10 cellular contexts compared by ENCODE assay signal in genomic region chr9:128082173-128082572, GRCh38. TPM values are rescaled to one million over a fixed set of nuclear protein-coding genes. Genes with fewer than 3 reads are reported as not detected.
DNase-seq lines count a peak whose midpoint lies in the region; ATAC-seq and TF ChIP-seq lines count a peak whose summit lies in the region.
"Had no signal": no experiment of that assay in that cellular context is flagged by ENCODE, and none has a peak within 500 bp of the region (broad histone marks: within the 10 kb centered on the region; RNA-seq: fewer than 3 reads in every experiment).

No MANE protein-coding gene starts in this region.

- DNase-seq in IMR-90 (no peak), immature natural killer cell (no peak), mucosa of gallbladder (ENCODE audit: low spot score) (no peak), globus pallidus (ENCODE audit: low spot score) (no peak), germinal center (ENCODE audit: low spot score) (no peak), GOT3 (lab: John Stamatoyannopoulos, UW) (no peak)

- H3K79me1 ChIP-seq in IMR-90 (ENCODE audit: low read depth in 1 of 2, low read length in 2 of 2), result peaks cover 5 to 67% of the 10 kb centered on the region in 2 experiments

- H3K36me3 Mint-ChIP-seq in activated naive CD8-positive, alpha-beta T cell, result no peaks in the 10 kb centered on the region
- H3K36me3 Mint-ChIP-seq in immature natural killer cell, result peaks cover 0 to 7% (median 4%) of the 10 kb centered on the region in 3 donors

- peak overlapping the region; percentile 5 for H2BK5ac ChIP-seq in IMR-90 (ENCODE audit: low read depth, low read length, poor library complexity, severe bottlenecking)

- H3K27ac ChIP-seq in IMR-90 (ENCODE audit: insufficient read depth, low read length), result peak overlapping the region; percentile 92; the same call in 1 of the 2 replicates
- peak overlapping the region; percentile 50 for H3K27ac ChIP-seq in stomach smooth muscle (ENCODE audit: low read length)
- H3K27ac ChIP-seq: SJSA1 had no signal

- H3K9me3 ChIP-seq in IMR-90 (ENCODE audit: control insufficient read depth, insufficient read depth, low read length) (no peaks in the 10 kb centered on the region), stomach smooth muscle (ENCODE audit: control insufficient read depth in 2 of 2, low read length in 2 of 2) (no peaks in the 10 kb centered on the region)
- H3K9me3 ChIP-seq: pancreas, SJSA1 had no signal

- no peak for TF ChIP-seq RAD21 in IMR-90 (IDR thresholded peaks at IDR 0.05; ENCODE audit: low read length)

- H3K27me3 ChIP-seq in IMR-90 (ENCODE audit: control insufficient read depth, insufficient read depth, low read length) (no peaks in the 10 kb centered on the region), stomach smooth muscle (ENCODE audit: control insufficient read depth in 1 of 2, insufficient read depth in 2 of 2, low read length in 2 of 2) (no peaks in the 10 kb centered on the region)
- H3K27me3 ChIP-seq: pancreas, SJSA1 had no signal

- peaks cover 11% of the 10 kb centered on the region for H4K20me1 ChIP-seq in IMR-90 (ENCODE audit: insufficient read depth, low read length)

- WGBS in IMR-90 (ENCODE audit: extremely low coverage in 2 of 2, insufficient read length in 1 of 2), 2 experiments, result 100% methylated on average over 1 of the region's 6 CpGs; no CpG with 5 or more reads in 1 of the 2 experiments

- peak overlapping the region; percentile 63; the same call in 1 of the 2 replicates for H2BK120ac ChIP-seq in IMR-90 (ENCODE audit: low read depth, low read length)

- ATAC-seq in IMR-90 (ENCODE audit: low read depth), result no peak
- ATAC-seq: pancreas had no signal

- no peak overlapping the region; the same call in 1 of the 2 replicates for H4K91ac ChIP-seq in IMR-90 (ENCODE audit: insufficient read depth, low read depth, low read length)

- H3K9me1 ChIP-seq in IMR-90 (ENCODE audit: insufficient read depth, low read length), result peaks cover 13% of the 10 kb centered on the region

- H3K14ac ChIP-seq in IMR-90 (replicated peaks; ENCODE audit: low read depth, low read length), result no peak overlapping the region

- H3K36me3 ChIP-seq in IMR-90 (ENCODE audit: control insufficient read depth, insufficient read depth, low read length), result no peaks in the 10 kb centered on the region
- H3K36me3 ChIP-seq in stomach smooth muscle (ENCODE audit: control insufficient read depth in 2 of 2, insufficient read depth in 2 of 2, low read length in 2 of 2), result no peaks in the 10 kb centered on the region
- H3K36me3 ChIP-seq: pancreas had no signal

- peak overlapping the region; percentile 39; the same call in 1 of the 2 replicates for H4K5ac ChIP-seq in IMR-90 (ENCODE audit: low read depth, low read length)

- H3K18ac ChIP-seq in IMR-90 (ENCODE audit: low read depth, low read length), result peak overlapping the region; percentile 34; the same call in 1 of the 2 replicates

- no peaks in the 10 kb centered on the region for H3K27me3 Mint-ChIP-seq in activated naive CD8-positive, alpha-beta T cell
- H3K27me3 Mint-ChIP-seq in immature natural killer cell (ENCODE audit: low read depth in 3 of 3), result peaks cover 0 to 2% (median 0%) of the 10 kb centered on the region in 3 donors

- H3K56ac ChIP-seq in IMR-90 (ENCODE audit: extremely low read depth, insufficient read depth, low read length), result no peak overlapping the region

- POLR2A ChIA-PET in IMR-90 (lab: Charles Lee; ENCODE audit: unreplicated experiment), result no interaction called here

- peak overlapping the region in 1 of 2 experiments; percentile 45; a peak in 1 of 4 replicates for H4K8ac ChIP-seq in IMR-90 (ENCODE audit: low read depth in 2 of 2, low read length in 2 of 2)

- peak overlapping the region; percentile 9; the same call in 1 of the 2 replicates for H2BK20ac ChIP-seq in IMR-90 (ENCODE audit: low read depth, low read length)

- H2AK9ac ChIP-seq in IMR-90 (replicated peaks; ENCODE audit: low read depth, low read length, poor library complexity), result no peak overlapping the region

- H3K4me3 Mint-ChIP-seq in activated naive CD8-positive, alpha-beta T cell, result no peak overlapping the region
- no peak overlapping the region for H3K4me3 Mint-ChIP-seq in immature natural killer cell

- no peak overlapping the region for H2AFZ ChIP-seq in IMR-90 (replicated peaks; ENCODE audit: low read length, poor library complexity)

- no TSS peak for BruUV-seq in IMR-90 (replicated peaks; lab: Mats Ljungman, UMichigan)

- peak overlapping the region; percentile 83; the same call in 1 of the 2 replicates for H2AK5ac ChIP-seq in IMR-90 (ENCODE audit: low read depth, low read length)

- H3K4ac ChIP-seq in IMR-90 (ENCODE audit: low read depth, low read length), result peak overlapping the region; percentile 4; the same call in 1 of the 2 replicates

- CTCF ChIA-PET in IMR-90 (lab: Yijun Ruan, JAX), result no interaction called here

- H3K4me3 ChIP-seq in IMR-90 (ENCODE audit: insufficient read depth, low read depth, low read length), result no peak overlapping the region
- H3K4me3 ChIP-seq in stomach smooth muscle (ENCODE audit: low read length in 2 of 2), result no peak overlapping the region
- H3K4me3 ChIP-seq: pancreas, SJSA1 had no signal

- no peak overlapping the region; the same call in 1 of the 2 replicates for H3K4me2 ChIP-seq in IMR-90 (ENCODE audit: low read depth, low read length)

- no peaks in the 10 kb centered on the region for H3K9me3 Mint-ChIP-seq in activated naive CD8-positive, alpha-beta T cell (ENCODE audit: low read depth)
- H3K9me3 Mint-ChIP-seq in immature natural killer cell, result no peaks in the 10 kb centered on the region

- H3K4me1 ChIP-seq in IMR-90 (ENCODE audit: control insufficient read depth, insufficient read depth, low read length), result peaks cover 32% of the 10 kb centered on the region
- peaks cover 35% of the 10 kb centered on the region for H3K4me1 ChIP-seq in stomach smooth muscle (ENCODE audit: control insufficient read depth, insufficient read depth, low read length)

- no peak overlapping the region for H3K9ac ChIP-seq in IMR-90 (ENCODE audit: low read depth, low read length)
- no peak overlapping the region for H3K9ac ChIP-seq in stomach smooth muscle (ENCODE audit: low read length in 2 of 2)

- intact Hi-C loops in IMR-90 (cut with micrococcal nuclease), result loop anchor here (5.0 kb wide), 1 partner anchor 115 kb away; no protein-coding TSS in a partner anchor

- TF ChIP-seq POLR2A in IMR-90 (IDR thresholded peaks at IDR 0.05; ENCODE audit: low read depth, low read length), result no peak

- in situ Hi-C loops in IMR-90 (cut with MboI; ENCODE audit: low sequenced_read_pairs), result no loop called here

- peaks cover 44% of the 10 kb centered on the region for H3K4me1 Mint-ChIP-seq in activated naive CD8-positive, alpha-beta T cell (ENCODE audit: low read depth)
- peaks cover 41 to 58% of the 10 kb centered on the region in 2 donors for H3K4me1 Mint-ChIP-seq in immature natural killer cell

- dilution Hi-C loops in IMR-90 (cut with HindIII; ENCODE audit: low sequenced_read_pairs, unreplicated experiment), result no loop called here

- no peak overlapping the region; the same call in 2 of the 3 replicates for H2BK15ac ChIP-seq in IMR-90 (ENCODE audit: low read depth, low read length)

- H3K27ac Mint-ChIP-seq in activated naive CD8-positive, alpha-beta T cell, result peak overlapping the region; percentile 68
- H3K27ac Mint-ChIP-seq in immature natural killer cell, result peak overlapping the region; percentile 6 to 77 (median 45)

- no peak overlapping the region for H3K23ac ChIP-seq in IMR-90 (ENCODE audit: low read depth, low read length)

- no peak for TF ChIP-seq CTCF in IMR-90 (conservative IDR thresholded peaks at IDR 0.05; ENCODE audit: low read depth, low read length)

TF ChIP-seq in IMR-90, 13 proteins besides CTCF, POLR2A, EP300 and RAD21:
- TF ChIP-seq CEBPB (IDR thresholded peaks at IDR 0.05; ENCODE audit: low read depth, low read length) (no peak), NFE2L2 (IDR thresholded peaks at IDR 0.05; ENCODE audit: low read depth, low read length) (peak; percentile 48)

RNA-seq across cellular contexts. Expression of gene SLC25A25, which starts 14.1 kb away (rescaled TPM):
- total RNA-seq in IMR-90 (2012; rRNA removed) (17.9 and 20.3 TPM in 2 replicates), mucosa of gallbladder (77.7 TPM)
- polyA plus RNA-seq in IMR-90 (2012; rRNA removed) (14.0 and 19.1 TPM in 2 replicates), immature natural killer cell (1 to 10 TPM; 2.8 to 8.8 (median 4.9) TPM)
- polyA plus RNA-seq in IMR-90 (2012; cell fraction: cytosol; rRNA removed), result 11.0 and 16.7 TPM in 2 replicates
- polyA plus RNA-seq in IMR-90 (2012; cell fraction: nucleus; rRNA removed; ENCODE audit: low replicate concordance), result 61.0 and 98.5 TPM in 2 replicates

RNA-seq across cellular contexts. Expression of gene NAIF1, which starts 15.1 kb away (rescaled TPM):
- total RNA-seq in IMR-90 (2012; rRNA removed) (8.3 and 9.7 TPM in 2 replicates), mucosa of gallbladder (12.0 TPM)
- polyA plus RNA-seq in IMR-90 (2012; rRNA removed) (10.1 and 10.4 TPM in 2 replicates), immature natural killer cell (10 to 100 TPM in 2 of 3 donors, 1 to 10 TPM in 1; 5.1 to 17.2 (median 10.5) TPM)
- polyA plus RNA-seq in IMR-90 (2012; cell fraction: cytosol; rRNA removed), result 7.8 and 9.2 TPM in 2 replicates
- polyA plus RNA-seq in IMR-90 (2012; cell fraction: nucleus; rRNA removed; ENCODE audit: low replicate concordance), result 3.5 and 5.6 TPM in 2 replicates

RNA-seq across cellular contexts. Expression of gene PTGES2, which starts 45.4 kb away (rescaled TPM):
- total RNA-seq in IMR-90 (2012; rRNA removed) (90.3 and 107 TPM in 2 replicates), mucosa of gallbladder (61.5 TPM)
- polyA plus RNA-seq in IMR-90 (2012; rRNA removed) (99.2 and 100 TPM in 2 replicates), immature natural killer cell (10 to 100 TPM; 31.4 to 60.9 (median 56.6) TPM)
- polyA plus RNA-seq in IMR-90 (2012; cell fraction: cytosol; rRNA removed), result 69.7 and 115 TPM in 2 replicates
- 116 and 217 TPM in 2 replicates for polyA plus RNA-seq in IMR-90 (2012; cell fraction: nucleus; rRNA removed; ENCODE audit: low replicate concordance)
